8 cellular contexts compared by ENCODE assay signal in genomic region chr1:47996406-47997226, GRCh38. TPM values are rescaled to one million over a fixed set of nuclear protein-coding genes. Genes with fewer than 3 reads are reported as not detected.
DNase-seq lines count a peak whose midpoint lies in the region; ATAC-seq and TF ChIP-seq lines count a peak whose summit lies in the region.

No MANE protein-coding gene starts in this region.

- ATAC-seq in left colon = peak; percentile 40

- no peak for TF ChIP-seq POLR2A in stomach (IDR thresholded peaks at IDR 0.05)

- peaks cover 6 to 69% (median 27%) of the 10 kb centered on the region in 3 donors for H3K27me3 ChIP-seq in stomach

- H3K27ac ChIP-seq in stomach = peak overlapping the region in 4 of 5 donors; percentile 67 to 83 (median 78)

- no peaks in the 10 kb centered on the region for H3K36me3 ChIP-seq in stomach

- TF ChIP-seq EP300 in stomach (IDR thresholded peaks at IDR 0.05) = no peak

- no peaks in the 10 kb centered on the region for H3K9me3 ChIP-seq in stomach

- WGBS in stomach, 5 donors = 2 to 4% (median 2%) methylated on average over 22 to 80 of the region's 80 CpGs

- H3K4me3 ChIP-seq in astrocyte of the spinal cord (ENCODE audit: low read depth, low read length) = peak overlapping the region; percentile 31
- H3K4me3 ChIP-seq in stomach = peak overlapping the region; percentile 59 to 73 (median 66)

- DNase-seq in DMS53 (lab: John Stamatoyannopoulos, UW) (peak; percentile 48), DMS53 treated with DMSO at 0.1 percent for 48 hours (lab: John Stamatoyannopoulos, UW; ENCODE audit: unreplicated experiment) (no peak), astrocyte of the spinal cord (ENCODE audit: low read depth, low spot score) (no peak), left colon (no peak), stomach (no peak), HUDEP-2 (lab: John Stamatoyannopoulos, UW; ENCODE audit: unreplicated experiment in 76 of 76) (no peak), amygdala (lab: John Stamatoyannopoulos, UW) (no peak), NCI-H146 treated with DMSO at 0.1 percent for 48 hours (lab: John Stamatoyannopoulos, UW; ENCODE audit: unreplicated experiment) (no peak)

- peaks cover 9 to 20% (median 16%) of the 10 kb centered on the region in 4 donors for H3K4me1 ChIP-seq in stomach

- no peak for TF ChIP-seq CTCF in astrocyte of the spinal cord (IDR thresholded peaks at IDR 0.05; ENCODE audit: low read depth, low read length)
- no peak for TF ChIP-seq CTCF in stomach (IDR thresholded peaks at IDR 0.05)

- intact Hi-C loops in left colon (cut with DNase I, micrococcal nuclease) (no loop called here), stomach (cut with DNase I; ENCODE audit: low total_unique reads) (no loop called here)

- in situ Hi-C loops in astrocyte of the spinal cord (cut with HindIII; ENCODE audit: low sequenced_read_pairs) = no loop called here

RNA-seq across cellular contexts. Expression of gene TRABD2B, which starts 0.6 kb away (rescaled TPM):
- 1 to 10 TPM in 1 of 2 donors, under 1 TPM in 1; 0.70 to 1.0 TPM for total RNA-seq in left colon
- 1 to 10 TPM in 3 of 5 donors, under 1 TPM in 1, not detected in 1; 0.45 to 2.0 (median 1.2) TPM for total RNA-seq in stomach
- polyA plus RNA-seq in stomach = under 1 TPM; 0.31 to 0.93 (median 0.53) TPM
